In genomic region chr1:205365086-205365485, GRCh38 we compare ENCODE assay signal across 12 cellular contexts. TPM values are rescaled to one million over a fixed set of nuclear protein-coding genes. Genes with fewer than 3 reads are reported as not detected.
"Had no signal": no experiment of that assay in that cellular context is flagged by ENCODE, and none has a peak within 500 bp of the region (broad histone marks: within the 10 kb centered on the region; RNA-seq: fewer than 3 reads in every experiment).

No MANE protein-coding gene starts in this region.

RNA-seq across cellular contexts. Expression of gene KLHDC8A, which starts 8.4 kb away (rescaled TPM):
- total RNA-seq: naive thymus-derived CD4-positive, alpha-beta T cell; natural killer cell; omental fat pad; osteocyte; pulmonary artery endothelial cell; smooth muscle cell had no signal
- polyA plus RNA-seq: naive thymus-derived CD4-positive, alpha-beta T cell had no signal

RNA-seq across cellular contexts. Expression of gene LEMD1, which starts 56.8 kb away (rescaled TPM):
- total RNA-seq: natural killer cell, osteocyte, pulmonary artery endothelial cell, right atrium auricular region, sciatic nerve, spleen, transverse colon, urinary bladder had no signal
- polyA plus RNA-seq: naive thymus-derived CD4-positive, alpha-beta T cell; pancreas; spleen; urinary bladder had no signal
